1 cellular context compared by ENCODE assay signal in the genomic region with DNA sequence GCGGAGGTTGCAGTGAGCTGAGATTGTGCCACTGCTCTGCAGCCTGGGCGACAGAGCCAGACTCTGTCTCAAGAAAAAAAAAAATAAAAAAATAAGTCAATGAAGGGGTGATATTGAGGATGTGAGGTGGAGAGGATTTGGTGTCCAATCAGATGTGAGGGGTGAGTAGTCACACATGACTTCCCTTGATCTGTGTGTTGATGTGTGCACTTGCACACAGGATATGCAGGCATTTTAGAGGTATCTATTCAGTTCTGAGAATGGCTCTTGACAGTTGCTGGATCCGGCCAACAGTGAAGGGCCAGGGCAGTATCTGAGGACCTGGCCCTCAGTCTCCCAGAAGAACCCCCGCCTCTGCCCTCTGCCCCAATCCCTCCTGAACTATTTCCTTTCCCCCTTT.
TF ChIP-seq lines count a peak whose summit lies in the region.

No MANE protein-coding gene starts in this region.

TF ChIP-seq in HCT116, 20 proteins besides CTCF, POLR2A, EP300 and RAD21 (continued from another document):
- TF ChIP-seq, protein P1, sequence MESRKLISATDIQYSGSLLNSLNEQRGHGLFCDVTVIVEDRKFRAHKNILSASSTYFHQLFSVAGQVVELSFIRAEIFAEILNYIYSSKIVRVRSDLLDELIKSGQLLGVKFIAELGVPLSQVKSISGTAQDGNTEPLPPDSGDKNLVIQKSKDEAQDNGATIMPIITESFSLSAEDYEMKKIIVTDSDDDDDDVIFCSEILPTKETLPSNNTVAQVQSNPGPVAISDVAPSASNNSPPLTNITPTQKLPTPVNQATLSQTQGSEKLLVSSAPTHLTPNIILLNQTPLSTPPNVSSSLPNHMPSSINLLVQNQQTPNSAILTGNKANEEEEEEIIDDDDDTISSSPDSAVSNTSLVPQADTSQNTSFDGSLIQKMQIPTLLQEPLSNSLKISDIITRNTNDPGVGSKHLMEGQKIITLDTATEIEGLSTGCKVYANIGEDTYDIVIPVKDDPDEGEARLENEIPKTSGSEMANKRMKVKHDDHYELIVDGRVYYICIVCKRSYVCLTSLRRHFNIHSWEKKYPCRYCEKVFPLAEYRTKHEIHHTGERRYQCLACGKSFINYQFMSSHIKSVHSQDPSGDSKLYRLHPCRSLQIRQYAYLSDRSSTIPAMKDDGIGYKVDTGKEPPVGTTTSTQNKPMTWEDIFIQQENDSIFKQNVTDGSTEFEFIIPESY (IDR thresholded peaks at IDR 0.05; ENCODE audit: extremely low read depth, insufficient replicate concordance, low read length) = no peak
- TF ChIP-seq, protein P2, sequence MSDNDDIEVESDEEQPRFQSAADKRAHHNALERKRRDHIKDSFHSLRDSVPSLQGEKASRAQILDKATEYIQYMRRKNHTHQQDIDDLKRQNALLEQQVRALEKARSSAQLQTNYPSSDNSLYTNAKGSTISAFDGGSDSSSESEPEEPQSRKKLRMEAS (IDR thresholded peaks at IDR 0.05) = no peak
- no peak for TF ChIP-seq ZFX (IDR thresholded peaks at IDR 0.05)
- TF ChIP-seq TCF7L2 (IDR thresholded peaks at IDR 0.05; ENCODE audit: borderline replicate concordance, extremely low read depth, insufficient read depth, insufficient read length) = no peak
- no peak for TF ChIP-seq POLR2AphosphoS5 (IDR thresholded peaks at IDR 0.05; ENCODE audit: low read depth, low read length)
- TF ChIP-seq SRF (IDR thresholded peaks at IDR 0.05; ENCODE audit: low read depth) = no peak
- TF ChIP-seq EZH2 (IDR thresholded peaks at IDR 0.05) = no peak
- TF ChIP-seq EGR1 (IDR thresholded peaks at IDR 0.05; ENCODE audit: low read depth) = no peak
